18 cellular contexts compared by ENCODE assay signal in genomic region chr12:14997998-14998397, GRCh38. TPM values are rescaled to one million over a fixed set of nuclear protein-coding genes. Genes with fewer than 3 reads are reported as not detected.
A peak's percentile ranks its signal among the peaks of the same experiment; 100 is the strongest.
DNase-seq lines count a peak whose midpoint lies in the region; ATAC-seq and TF ChIP-seq lines count a peak whose summit lies in the region.
"Had no signal": no experiment of that assay in that cellular context is flagged by ENCODE, and none has a peak within 500 bp of the region (broad histone marks: within the 10 kb centered on the region; RNA-seq: fewer than 3 reads in every experiment).

No MANE protein-coding gene starts in this region.

- no peaks in the 10 kb centered on the region for H4K20me1 ChIP-seq in hepatocyte (ENCODE audit: insufficient read depth, poor library complexity, severe bottlenecking)

- peaks cover 10% of the 10 kb centered on the region for H3K27me3 Mint-ChIP-seq in stimulated activated naive CD8-positive, alpha-beta T cell treated with anti-CD3 and anti-CD28 coated beads, Interleukin-15, Interleukin-2, amounts not matched to agents 100 ng/mL and 50 ng/mL, for 24 hours

- no peaks in the 10 kb centered on the region for H3K36me3 ChIP-seq in hepatocyte (replicated peaks; ENCODE audit: insufficient read depth, low read depth)
- H3K36me3 ChIP-seq in tibial artery: no peaks in the 10 kb centered on the region
- H3K36me3 ChIP-seq: BE2C had no signal

- no peak for DNase-seq in stimulated activated naive CD8-positive, alpha-beta T cell treated with anti-CD3 and anti-CD28 coated beads, Interleukin-15, Interleukin-2, amounts not matched to agents 100 U/mL and 50 U/mL, for 24 hours
- no peak for DNase-seq in hepatocyte (ENCODE audit: low spot score)
- DNase-seq in tibial artery: no peak
- DNase-seq in NCI-H1436 (lab: John Stamatoyannopoulos, UW): no peak
- DNase-seq in Right ventricle myocardium inferior (ENCODE audit: missing footprints): no peak
- DNase-seq in globus pallidus (ENCODE audit: low spot score): no peak
- DNase-seq: BE2C; CD4-positive, alpha-beta memory T cell; COR-L47; DMS153; DMS79 treated with DMSO at 0.1 percent for 48 hours; EL; GOT3; H9 had no signal

- H2AFZ ChIP-seq in hepatocyte: no peak overlapping the region

- H3K79me2 ChIP-seq in hepatocyte: no peaks in the 10 kb centered on the region

- H3K27me3 ChIP-seq in hepatocyte: no peaks in the 10 kb centered on the region
- H3K27me3 ChIP-seq in tibial artery: no peaks in the 10 kb centered on the region
- H3K27me3 ChIP-seq: BE2C had no signal

- H3K9me3 Mint-ChIP-seq in stimulated activated naive CD8-positive, alpha-beta T cell treated with anti-CD3 and anti-CD28 coated beads, Interleukin-15, Interleukin-2, amounts not matched to agents 100 ng/mL and 50 ng/mL, for 24 hours: no peaks in the 10 kb centered on the region
- H3K9me3 Mint-ChIP-seq: CD4-positive, alpha-beta memory T cell had no signal

- H3K4me3 ChIP-seq in hepatocyte: no peak overlapping the region
- H3K4me3 ChIP-seq in tibial artery: no peak overlapping the region

- intact Hi-C loops in tibial artery (cut with DNase I; ENCODE audit: low total_unique reads): loop anchor here (5.0 kb wide), 1 partner anchor 156 kb away; the partner anchor contains the start of gene ART4
- intact Hi-C loops in Right ventricle myocardium inferior (cut with DNase I): loop anchor here (5.0 to 10.0 kb wide), 3 partner anchors 224 to 373 kb away; partner anchors contain the start of gene RERG

- H3K4me1 Mint-ChIP-seq in stimulated activated naive CD8-positive, alpha-beta T cell treated with anti-CD3 and anti-CD28 coated beads, Interleukin-15, Interleukin-2, amounts not matched to agents 100 ng/mL and 50 ng/mL, for 24 hours (ENCODE audit: low read depth): peaks cover 29% of the 10 kb centered on the region

- H3K9me3 ChIP-seq in hepatocyte (ENCODE audit: low read depth) (no peaks in the 10 kb centered on the region), tibial artery (no peaks in the 10 kb centered on the region)
- H3K9me3 ChIP-seq: BE2C had no signal

- 74% methylated on average over 3 of the region's 3 CpGs for WGBS in hepatocyte (ENCODE audit: low lambda C conversion rate, missing lambda C conversion rate)

- no peaks in the 10 kb centered on the region for H3K9me2 ChIP-seq in hepatocyte (replicated peaks; ENCODE audit: insufficient read depth)

- H3K36me3 Mint-ChIP-seq in stimulated activated naive CD8-positive, alpha-beta T cell treated with anti-CD3 and anti-CD28 coated beads, Interleukin-15, Interleukin-2, amounts not matched to agents 100 ng/mL and 50 ng/mL, for 24 hours (ENCODE audit: low read depth): no peaks in the 10 kb centered on the region
- H3K36me3 Mint-ChIP-seq: CD4-positive, alpha-beta memory T cell had no signal

- H3K4me3 Mint-ChIP-seq in stimulated activated naive CD8-positive, alpha-beta T cell treated with anti-CD3 and anti-CD28 coated beads, Interleukin-15, Interleukin-2, amounts not matched to agents 100 ng/mL and 50 ng/mL, for 24 hours: no peak overlapping the region
- H3K4me3 Mint-ChIP-seq: CD4-positive, alpha-beta memory T cell; H9 had no signal

- H3K4me1 ChIP-seq in hepatocyte (ENCODE audit: insufficient read depth) (peaks cover 23% of the 10 kb centered on the region), tibial artery (peaks cover 0 to 48% (median 14%) of the 10 kb centered on the region in 4 donors)

- ATAC-seq in stimulated activated naive CD8-positive, alpha-beta T cell treated with anti-CD3 and anti-CD28 coated beads, Interleukin-15, Interleukin-2, amounts not matched to agents 100 U/mL and 50 U/mL, for 24 hours: no peak
- ATAC-seq in Right ventricle myocardium inferior: no peak

- H3K27ac Mint-ChIP-seq in stimulated activated naive CD8-positive, alpha-beta T cell treated with anti-CD3 and anti-CD28 coated beads, Interleukin-15, Interleukin-2, amounts not matched to agents 100 ng/mL and 50 ng/mL, for 24 hours: peak overlapping the region; percentile 3
- H3K27ac Mint-ChIP-seq: CD4-positive, alpha-beta memory T cell; H9 had no signal

- H3K27ac ChIP-seq in hepatocyte (peak overlapping the region; percentile 41), tibial artery (peak overlapping the region; percentile 3 to 16)
- H3K27ac ChIP-seq: C4-2B had no signal

- no peak overlapping the region for H3K4me2 ChIP-seq in hepatocyte

- TF ChIP-seq CTCF in hepatocyte (IDR thresholded peaks at IDR 0.05; ENCODE audit: poor library complexity) (no peak), tibial artery (IDR thresholded peaks at IDR 0.05) (no peak)

RNA-seq across cellular contexts. Expression of gene PDE6H, which starts 25.2 kb away (rescaled TPM):
- total RNA-seq in hepatocyte: not detected in 2 replicates
- polyA plus RNA-seq in hepatocyte: not detected in 2 replicates
- total RNA-seq in Right ventricle myocardium inferior: not detected
- total RNA-seq: CD4-positive, alpha-beta memory T cell; H9; HT-29 had no signal
- polyA plus RNA-seq: AG04450; CD4-positive, alpha-beta memory T cell had no signal

RNA-seq across cellular contexts. Expression of gene ARHGDIB, which starts 36.6 kb away (rescaled TPM):
- total RNA-seq in hepatocyte (13.3 and 20.4 TPM in 2 replicates), Right ventricle myocardium inferior (72.1 TPM)
- polyA plus RNA-seq in hepatocyte: 14.2 and 24.5 TPM in 2 replicates

RNA-seq across cellular contexts. Expression of gene ERP27, which starts 59.7 kb away (rescaled TPM):
- total RNA-seq in hepatocyte: 48.0 and 49.7 TPM in 2 replicates
- polyA plus RNA-seq in hepatocyte: 53.7 and 60.0 TPM in 2 replicates
- total RNA-seq in Right ventricle myocardium inferior: 0.19 TPM
- total RNA-seq: H9 had no signal
- polyA plus RNA-seq: AG04450 had no signal

Comparison
In these comparisons a context has a peak if more than half of its experiments do, and no peak if none do; other contexts are left out.
1. RNA of gene ERP27, which starts 59.7 kb away (total RNA-seq): 48.0 to 49.7 TPM in hepatocyte; 0.19 TPM in Right ventricle myocardium inferior (single experiment); every median in the first group is over 10 times any median in the second.